ENCODE assay signal across 1 cellular context in the genomic region with DNA sequence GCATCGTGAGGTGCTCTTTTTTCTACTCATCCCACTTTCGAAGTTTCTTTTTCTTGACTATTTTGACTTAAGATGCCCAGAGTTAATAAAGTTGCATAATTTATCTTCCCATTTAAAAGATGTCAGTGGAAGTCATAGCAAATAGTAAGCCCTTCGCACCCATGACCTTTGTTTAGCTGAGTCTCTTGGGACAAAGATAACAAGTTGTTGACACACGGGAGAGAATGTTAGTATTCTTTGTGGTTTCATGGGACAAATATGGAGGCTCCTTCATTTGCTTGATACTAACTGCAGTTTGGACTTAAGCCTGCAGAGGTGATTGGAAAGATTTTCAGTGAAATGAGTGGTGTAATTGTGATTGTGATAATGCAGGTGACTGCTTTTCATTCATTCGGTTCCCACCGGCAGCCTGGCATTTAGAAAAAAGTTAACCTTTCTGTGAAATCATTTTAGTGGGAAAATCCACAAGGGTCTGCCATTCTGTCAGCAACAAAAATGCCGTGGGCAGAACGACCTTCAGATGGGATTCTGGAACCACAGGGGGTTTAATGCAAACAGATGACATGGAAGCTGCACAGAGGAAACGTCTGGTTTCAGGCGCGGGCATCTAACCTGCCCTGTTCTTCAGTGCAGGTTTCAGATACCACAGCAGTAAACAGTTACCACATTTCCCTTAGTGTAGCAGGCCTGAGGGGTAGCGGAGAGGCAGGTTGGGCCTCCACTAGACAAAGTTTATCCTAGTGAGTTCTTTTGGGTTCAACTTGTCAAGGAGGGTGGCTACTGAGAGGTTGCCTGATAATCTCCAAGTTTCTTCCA.
TF ChIP-seq lines count a peak whose summit lies in the region.

No MANE protein-coding gene starts in this region.

TF ChIP-seq in HepG2, 621 proteins besides CTCF, POLR2A, EP300 and RAD21 (continued from another document):
- TF ChIP-seq, protein P1, sequence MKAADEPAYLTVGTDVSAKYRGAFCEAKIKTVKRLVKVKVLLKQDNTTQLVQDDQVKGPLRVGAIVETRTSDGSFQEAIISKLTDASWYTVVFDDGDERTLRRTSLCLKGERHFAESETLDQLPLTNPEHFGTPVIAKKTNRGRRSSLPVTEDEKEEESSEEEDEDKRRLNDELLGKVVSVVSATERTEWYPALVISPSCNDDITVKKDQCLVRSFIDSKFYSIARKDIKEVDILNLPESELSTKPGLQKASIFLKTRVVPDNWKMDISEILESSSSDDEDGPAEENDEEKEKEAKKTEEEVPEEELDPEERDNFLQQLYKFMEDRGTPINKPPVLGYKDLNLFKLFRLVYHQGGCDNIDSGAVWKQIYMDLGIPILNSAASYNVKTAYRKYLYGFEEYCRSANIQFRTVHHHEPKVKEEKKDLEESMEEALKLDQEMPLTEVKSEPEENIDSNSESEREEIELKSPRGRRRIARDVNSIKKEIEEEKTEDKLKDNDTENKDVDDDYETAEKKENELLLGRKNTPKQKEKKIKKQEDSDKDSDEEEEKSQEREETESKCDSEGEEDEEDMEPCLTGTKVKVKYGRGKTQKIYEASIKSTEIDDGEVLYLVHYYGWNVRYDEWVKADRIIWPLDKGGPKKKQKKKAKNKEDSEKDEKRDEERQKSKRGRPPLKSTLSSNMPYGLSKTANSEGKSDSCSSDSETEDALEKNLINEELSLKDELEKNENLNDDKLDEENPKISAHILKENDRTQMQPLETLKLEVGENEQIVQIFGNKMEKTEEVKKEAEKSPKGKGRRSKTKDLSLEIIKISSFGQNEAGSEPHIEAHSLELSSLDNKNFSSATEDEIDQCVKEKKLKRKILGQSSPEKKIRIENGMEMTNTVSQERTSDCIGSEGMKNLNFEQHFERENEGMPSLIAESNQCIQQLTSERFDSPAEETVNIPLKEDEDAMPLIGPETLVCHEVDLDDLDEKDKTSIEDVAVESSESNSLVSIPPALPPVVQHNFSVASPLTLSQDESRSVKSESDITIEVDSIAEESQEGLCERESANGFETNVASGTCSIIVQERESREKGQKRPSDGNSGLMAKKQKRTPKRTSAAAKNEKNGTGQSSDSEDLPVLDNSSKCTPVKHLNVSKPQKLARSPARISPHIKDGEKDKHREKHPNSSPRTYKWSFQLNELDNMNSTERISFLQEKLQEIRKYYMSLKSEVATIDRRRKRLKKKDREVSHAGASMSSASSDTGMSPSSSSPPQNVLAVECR (CRISPR knock-in tag; IDR thresholded peaks at IDR 0.05; ENCODE audit: borderline replicate concordance): no peak
- TF ChIP-seq, protein P2, sequence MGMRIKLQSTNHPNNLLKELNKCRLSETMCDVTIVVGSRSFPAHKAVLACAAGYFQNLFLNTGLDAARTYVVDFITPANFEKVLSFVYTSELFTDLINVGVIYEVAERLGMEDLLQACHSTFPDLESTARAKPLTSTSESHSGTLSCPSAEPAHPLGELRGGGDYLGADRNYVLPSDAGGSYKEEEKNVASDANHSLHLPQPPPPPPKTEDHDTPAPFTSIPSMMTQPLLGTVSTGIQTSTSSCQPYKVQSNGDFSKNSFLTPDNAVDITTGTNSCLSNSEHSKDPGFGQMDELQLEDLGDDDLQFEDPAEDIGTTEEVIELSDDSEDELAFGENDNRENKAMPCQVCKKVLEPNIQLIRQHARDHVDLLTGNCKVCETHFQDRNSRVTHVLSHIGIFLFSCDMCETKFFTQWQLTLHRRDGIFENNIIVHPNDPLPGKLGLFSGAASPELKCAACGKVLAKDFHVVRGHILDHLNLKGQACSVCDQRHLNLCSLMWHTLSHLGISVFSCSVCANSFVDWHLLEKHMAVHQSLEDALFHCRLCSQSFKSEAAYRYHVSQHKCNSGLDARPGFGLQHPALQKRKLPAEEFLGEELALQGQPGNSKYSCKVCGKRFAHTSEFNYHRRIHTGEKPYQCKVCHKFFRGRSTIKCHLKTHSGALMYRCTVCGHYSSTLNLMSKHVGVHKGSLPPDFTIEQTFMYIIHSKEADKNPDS (CRISPR knock-in tag; IDR thresholded peaks at IDR 0.05): no peak
- TF ChIP-seq ZNF746 (CRISPR knock-in tag; IDR thresholded peaks at IDR 0.05) (no peak), NCOR1 (IDR thresholded peaks at IDR 0.05; ENCODE audit: borderline replicate concordance, low read length) (peak; percentile 82; the same call in 1 of the 2 replicates), ZBTB42 (CRISPR knock-in tag; IDR thresholded peaks at IDR 0.05) (no peak), PITX1 (CRISPR knock-in tag; IDR thresholded peaks at IDR 0.05) (0 out of 2 replicates have a peak, but pooled peaks have one; percentile 46), ZC3H4 (CRISPR knock-in tag; IDR thresholded peaks at IDR 0.05; ENCODE audit: borderline replicate concordance) (no peak), ZNF549 (CRISPR knock-in tag; IDR thresholded peaks at IDR 0.05) (no peak), ZNF552 (CRISPR knock-in tag; IDR thresholded peaks at IDR 0.05; ENCODE audit: borderline replicate concordance) (no peak), RBM39 (IDR thresholded peaks at IDR 0.05; ENCODE audit: low read depth, low read length, poor library complexity, severe bottlenecking) (no peak), HOXA3 (CRISPR knock-in tag; IDR thresholded peaks at IDR 0.05) (peak; percentile 51), ZNF619 (CRISPR knock-in tag; IDR thresholded peaks at IDR 0.05) (no peak), ZNF589 (CRISPR knock-in tag; conservative IDR thresholded peaks at IDR 0.05) (no peak)
- TF ChIP-seq, protein P3, sequence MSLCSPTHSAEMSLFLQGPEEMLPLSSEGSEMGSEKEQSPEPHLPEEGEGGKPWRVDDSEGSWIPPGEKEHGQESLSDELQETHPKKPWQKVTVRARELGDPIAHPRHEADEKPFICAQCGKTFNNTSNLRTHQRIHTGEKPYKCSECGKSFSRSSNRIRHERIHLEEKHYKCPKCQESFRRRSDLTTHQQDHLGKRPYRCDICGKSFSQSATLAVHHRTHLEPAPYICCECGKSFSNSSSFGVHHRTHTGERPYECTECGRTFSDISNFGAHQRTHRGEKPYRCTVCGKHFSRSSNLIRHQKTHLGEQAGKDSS (CRISPR knock-in tag; IDR thresholded peaks at IDR 0.05; ENCODE audit: borderline replicate concordance, low read depth): no peak
